Comparison of ENCODE assay signal across 12 cellular contexts in genomic region chr1:52520149-52520548, GRCh38. TPM values are rescaled to one million over a fixed set of nuclear protein-coding genes. Genes with fewer than 3 reads are reported as not detected.
DNase-seq lines count a peak whose midpoint lies in the region; ATAC-seq and TF ChIP-seq lines count a peak whose summit lies in the region.
"Had no signal": no experiment of that assay in that cellular context is flagged by ENCODE, and none has a peak within 500 bp of the region (broad histone marks: within the 10 kb centered on the region; RNA-seq: fewer than 3 reads in every experiment).

No MANE protein-coding gene starts in this region.

- H3K9me3 ChIP-seq in AG04450 (ENCODE audit: control insufficient read depth, insufficient read depth, low read length) = no peaks in the 10 kb centered on the region
- H3K9me3 ChIP-seq: BLaER1 treated with 17β-estradiol and CSF1 and Interleukin-3, amounts not matched to agents 10 nM and 100 nM had no signal

- POLR2A ChIA-PET in AG04450 (lab: Yijun Ruan, JAX) = no interaction called here

- DNase-seq in AG04450 (ENCODE audit: low read depth, low spot score) = peak; percentile 10
- DNase-seq in GM13977 (ENCODE audit: low spot score) = peak; percentile 54
- peak; percentile 42 for DNase-seq in SW480 (ENCODE audit: low spot score)
- DNase-seq in fibroblast of the conjunctiva (ENCODE audit: low read depth) = peak; percentile 54
- DNase-seq in GF-D8 (lab: John Stamatoyannopoulos, UW) = no peak
- DNase-seq in NK-92 (lab: John Stamatoyannopoulos, UW; ENCODE audit: unreplicated experiment) = no peak
- DNase-seq: cerebellar nuclear complex; stimulated activated CD4-positive, alpha-beta T cell treated with anti-CD3 and anti-CD28 coated beads, Interleukin-2, amount 100 ng/mL, for 24 hours had no signal

- H3K27ac ChIP-seq in AG04450 (ENCODE audit: low read depth, low read length) = no peak overlapping the region
- H3K27ac ChIP-seq: BLaER1 treated with 17β-estradiol and CSF1 and Interleukin-3, amounts not matched to agents 10 nM and 100 nM; parathyroid adenoma had no signal

- CTCF ChIA-PET in AG04450 (lab: Charles Lee) = no interaction called here

- no peak overlapping the region for H3K4me3 ChIP-seq in AG04450 (ENCODE audit: low read depth, low read length)
- H3K4me3 ChIP-seq: BLaER1 treated with 17β-estradiol and CSF1 and Interleukin-3, amounts not matched to agents 10 nM and 100 nM had no signal

- ATAC-seq in GM21390 (IDR thresholded peaks at IDR 0.05; ENCODE audit: unreplicated experiment) = no peak
- ATAC-seq in esophagus mucosa = no peak

- in situ Hi-C loops in GM13977 (cut with MboI; ENCODE audit: low pct_unique_long_range_greater_than_20kb, low sequenced_read_pairs, unreplicated experiment) = no loop called here

- H3K27me3 ChIP-seq in AG04450 (ENCODE audit: control insufficient read depth, insufficient read depth, low read length) = no peaks in the 10 kb centered on the region
- H3K27me3 ChIP-seq: BLaER1 treated with 17β-estradiol and CSF1 and Interleukin-3, amounts not matched to agents 10 nM and 100 nM had no signal

- TF ChIP-seq CTCF in AG04450 (IDR thresholded peaks at IDR 0.05; ENCODE audit: low read depth, low read length) = no peak
- no peak for TF ChIP-seq CTCF in GM13977 (IDR thresholded peaks at IDR 0.05; ENCODE audit: extremely low read depth, insufficient read depth, missing control alignments)

RNA-seq across cellular contexts. Expression of gene TUT4, which starts 32.7 kb away (rescaled TPM):
- polyA plus RNA-seq in AG04450 (2011; rRNA removed) = 29.3 and 30.0 TPM in 2 replicates
- 19.0 and 24.3 TPM in 2 replicates for polyA minus RNA-seq in AG04450 (2011; rRNA and poly(A)+ RNA removed)
- total RNA-seq in esophagus mucosa = 21.9 TPM

Comparison
In these comparisons a context has a peak if more than half of its experiments do, and no peak if none do; other contexts are left out.
1. DNase-seq: peak in AG04450 (single experiment), GM13977 (single experiment), SW480 (single experiment) and fibroblast of the conjunctiva (single experiment); none in GF-D8 (single experiment) and NK-92 (single experiment).